2 cellular contexts compared by ENCODE assay signal in genomic region chr19:58507602-58508223, GRCh38.
TF ChIP-seq lines count a peak whose summit lies in the region.

No MANE protein-coding gene starts in this region.

TF ChIP-seq in K562, 482 proteins besides CTCF, POLR2A, EP300 and RAD21:
- TF ChIP-seq TRIM28 (IDR thresholded peaks at IDR 0.05) = peak; percentile 79
- TF ChIP-seq, protein P1, sequence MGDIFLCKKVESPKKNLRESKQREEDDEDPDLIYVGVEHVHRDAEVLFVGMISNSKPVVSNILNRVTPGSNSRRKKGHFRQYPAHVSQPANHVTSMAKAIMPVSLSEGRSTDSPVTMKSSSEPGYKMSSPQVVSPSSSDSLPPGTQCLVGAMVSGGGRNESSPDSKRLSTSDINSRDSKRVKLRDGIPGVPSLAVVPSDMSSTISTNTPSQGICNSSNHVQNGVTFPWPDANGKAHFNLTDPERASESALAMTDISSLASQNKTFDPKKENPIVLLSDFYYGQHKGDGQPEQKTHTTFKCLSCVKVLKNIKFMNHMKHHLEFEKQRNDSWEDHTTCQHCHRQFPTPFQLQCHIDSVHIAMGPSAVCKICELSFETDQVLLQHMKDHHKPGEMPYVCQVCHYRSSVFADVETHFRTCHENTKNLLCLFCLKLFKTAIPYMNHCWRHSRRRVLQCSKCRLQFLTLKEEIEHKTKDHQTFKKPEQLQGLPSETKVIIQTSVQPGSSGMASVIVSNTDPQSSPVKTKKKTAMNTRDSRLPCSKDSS (IDR thresholded peaks at IDR 0.05; ENCODE audit: low read depth, partially characterized antibody) = peak; percentile 61
- TF ChIP-seq CBX5 (IDR thresholded peaks at IDR 0.05; ENCODE audit: borderline replicate concordance, low read depth) = peak; percentile 85
- peak; percentile 93 for TF ChIP-seq ZNF445 (CRISPR knock-in tag; IDR thresholded peaks at IDR 0.05; ENCODE audit: low read depth)

TF ChIP-seq in liver, 16 proteins besides CTCF, POLR2A, EP300 and RAD21:
- TF ChIP-seq YY1 (IDR thresholded peaks at IDR 0.05) (peak; percentile 27), JUND (IDR thresholded peaks at IDR 0.05) (peak in 1 of 2 donors; percentile 21), HNF4A (conservative IDR thresholded peaks at IDR 0.05) (peak; percentile 95), HNF4G (IDR thresholded peaks at IDR 0.05) (peak; percentile 78), NR2F2 (IDR thresholded peaks at IDR 0.05) (peak; percentile 49), SP1 (IDR thresholded peaks at IDR 0.05) (peak; percentile 41), RXRA (IDR thresholded peaks at IDR 0.05) (peak; percentile 61 to 77)
TF ChIP-seq in liver: peak in this region for 7; not testable (repeated sequence) for 9.
